Comparison of ENCODE assay signal across 34 cellular contexts in genomic region chr19:1365306-1365963, GRCh38. TPM values are rescaled to one million over a fixed set of nuclear protein-coding genes. Genes with fewer than 3 reads are reported as not detected.
DNase-seq lines count a peak whose midpoint lies in the region; ATAC-seq and TF ChIP-seq lines count a peak whose summit lies in the region.
"Had no signal": no experiment of that assay in that cellular context is flagged by ENCODE, and none has a peak within 500 bp of the region (broad histone marks: within the 10 kb centered on the region; RNA-seq: fewer than 3 reads in every experiment).

No MANE protein-coding gene starts in this region.

- no peak overlapping the region for H3K4me3 Mint-ChIP-seq in WTC11
- H3K4me3 Mint-ChIP-seq: activated naive CD8-positive, alpha-beta T cell; CD4-positive, CD25-positive, alpha-beta regulatory T cell; dendritic cell treated with granulocyte-macrophage colony-stimulating factor and Interleukin-4, amounts not matched to agents 40 ng/mL and 50 ng/mL, for 4 days; neural crest cell had no signal

- ATAC-seq in right cardiac atrium (no peak), WTC11 (no peak), GM19397 (IDR thresholded peaks at IDR 0.05; ENCODE audit: unreplicated experiment) (no peak)
- ATAC-seq: HCT116; left cardiac atrium; right lobe of liver; stimulated activated naive CD8-positive, alpha-beta T cell treated with anti-CD3 and anti-CD28 coated beads, Interleukin-15, amount 100 ng/mL, for 72 hours had no signal

- peaks cover under 1% of the 10 kb centered on the region; the same call in 1 of the 2 replicates for H3K4me1 Mint-ChIP-seq in WTC11

- POLR2A ChIA-PET in WTC11 (lab: Charles Lee): no interaction called here

- no peak for TF ChIP-seq CTCF in WTC11 (IDR thresholded peaks at IDR 0.05)

- CTCF ChIA-PET in WTC11 (lab: Charles Lee): no interaction called here

- no peaks in the 10 kb centered on the region for H3K9me3 ChIP-seq in right cardiac atrium (ENCODE audit: control insufficient read depth, low read length)
- H3K9me3 ChIP-seq: right lobe of liver, spleen, tibial artery, vagina had no signal

- H3K4me3 ChIP-seq in right cardiac atrium (ENCODE audit: low read length): no peak overlapping the region
- H3K4me3 ChIP-seq: right lobe of liver, spleen, tibial artery, vagina had no signal

- H3K4me1 ChIP-seq in right cardiac atrium (ENCODE audit: control insufficient read depth, insufficient read depth, low read length): peaks cover 3% of the 10 kb centered on the region

- H3K27ac Mint-ChIP-seq in WTC11: peak overlapping the region; percentile 81
- H3K27ac Mint-ChIP-seq: activated T-helper 2 cell treated with anti-CD3 and anti-CD28 coated beads, Interferon-gamma antibody, Interleukin-2, Interleukin-4, amounts not matched to agents 10 μg/mL and 5 μg/mL and 100 μg/mL, durations not matched to agents 14 hours and 24 hours and 36 hours; dendritic cell treated with granulocyte-macrophage colony-stimulating factor and Interleukin-4, amounts not matched to agents 40 ng/mL and 50 ng/mL, for 4 days; IgD-negative memory B cell had no signal

- H3K27ac ChIP-seq in right cardiac atrium (ENCODE audit: low read length): no peak overlapping the region
- peak overlapping the region; percentile 66 for H3K27ac ChIP-seq in substantia nigra (ENCODE audit: low read depth, low read length, poor library complexity, severe bottlenecking)
- H3K27ac ChIP-seq: right lobe of liver, spleen, tibial artery, vagina, VCaP had no signal

- intact Hi-C loops in right cardiac atrium (cut with DNase I): no loop called here
- intact Hi-C loops in cardiac septum (cut with DNase I): no loop called here

- H3K27me3 ChIP-seq in right cardiac atrium (ENCODE audit: control insufficient read depth, insufficient read depth): no peaks in the 10 kb centered on the region
- H3K27me3 ChIP-seq: right lobe of liver, spleen, tibial artery, vagina had no signal

- H3K27me3 Mint-ChIP-seq in WTC11 (ENCODE audit: low read depth): no peaks in the 10 kb centered on the region
- H3K27me3 Mint-ChIP-seq: activated naive CD8-positive, alpha-beta T cell; CD4-positive, CD25-positive, alpha-beta regulatory T cell; IgD-negative memory B cell; stimulated activated naive CD8-positive, alpha-beta T cell treated with anti-CD3 and anti-CD28 coated beads, Interleukin-15, amount 100 ng/mL, for 72 hours had no signal

- DNase-seq in right cardiac atrium: peak in 2 of 3 donors; percentile 13 to 46
- DNase-seq in cardiac septum (ENCODE audit: low spot score): no peak
- DNase-seq in WTC11 (ENCODE audit: low spot score): no peak
- DNase-seq in foreskin melanocyte: peak; percentile 64
- peak in 2 of 49 donors; percentile 16 to 27 for DNase-seq in substantia nigra (lab: John Stamatoyannopoulos, UW)
- DNase-seq in NCI-H1092 (lab: John Stamatoyannopoulos, UW): no peak
- DNase-seq in NCI-H1048 (lab: John Stamatoyannopoulos, UW): no peak
- DNase-seq: activated CD4-positive, alpha-beta T cell treated with anti-CD3 and anti-CD28 coated beads for 48 hours; CD4-positive, CD25-positive, alpha-beta regulatory T cell; central memory CD4-positive, alpha-beta T cell; DND-41; GF-D8; left cardiac atrium; NCI-H1417 treated with DMSO at 0.1 percent for 48 hours; NCI-H2081 treated with DMSO at 0.1 percent for 48 hours; NCI-H2227 treated with DMSO at 0.1 percent for 48 hours; NCI-H526; posterior cingulate gyrus; SHP77; spleen; stimulated activated CD4-positive, alpha-beta T cell treated with anti-CD3 and anti-CD28 coated beads, Interleukin-2, amount 100 ng/mL, for 24 hours; stimulated activated CD8-positive, alpha-beta memory T cell treated with anti-CD3 and anti-CD28 coated beads, Interleukin-4, amount 100 ng/mL, for 48 hours; stimulated activated naive CD8-positive, alpha-beta T cell treated with anti-CD3 and anti-CD28 coated beads, Interleukin-15, amount 100 ng/mL, for 72 hours; tibial artery had no signal

- H3K9me3 Mint-ChIP-seq in WTC11: no peaks in the 10 kb centered on the region
- H3K9me3 Mint-ChIP-seq: activated T-helper 2 cell treated with anti-CD3 and anti-CD28 coated beads, Interferon-gamma antibody, Interleukin-2, Interleukin-4, amounts not matched to agents 10 μg/mL and 5 μg/mL and 100 μg/mL, durations not matched to agents 14 hours and 24 hours and 36 hours; CD4-positive, CD25-positive, alpha-beta regulatory T cell; dendritic cell treated with granulocyte-macrophage colony-stimulating factor and Interleukin-4, amounts not matched to agents 40 ng/mL and 50 ng/mL, for 4 days; IgD-negative memory B cell; neural crest cell; stimulated activated naive CD8-positive, alpha-beta T cell treated with anti-CD3 and anti-CD28 coated beads, Interleukin-15, amount 100 ng/mL, for 72 hours had no signal

- peaks cover 48% of the 10 kb centered on the region for H3K36me3 Mint-ChIP-seq in WTC11

- 89% methylated on average over 25 of the region's 25 CpGs for whole genome bisulfite sequencing in right cardiac atrium

TF ChIP-seq in WTC11, 78 proteins besides CTCF, POLR2A, EP300 and RAD21:
- TF ChIP-seq, protein P1, sequence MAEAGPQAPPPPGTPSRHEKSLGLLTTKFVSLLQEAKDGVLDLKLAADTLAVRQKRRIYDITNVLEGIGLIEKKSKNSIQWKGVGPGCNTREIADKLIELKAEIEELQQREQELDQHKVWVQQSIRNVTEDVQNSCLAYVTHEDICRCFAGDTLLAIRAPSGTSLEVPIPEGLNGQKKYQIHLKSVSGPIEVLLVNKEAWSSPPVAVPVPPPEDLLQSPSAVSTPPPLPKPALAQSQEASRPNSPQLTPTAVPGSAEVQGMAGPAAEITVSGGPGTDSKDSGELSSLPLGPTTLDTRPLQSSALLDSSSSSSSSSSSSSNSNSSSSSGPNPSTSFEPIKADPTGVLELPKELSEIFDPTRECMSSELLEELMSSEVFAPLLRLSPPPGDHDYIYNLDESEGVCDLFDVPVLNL (CRISPR knock-in tag; IDR thresholded peaks at IDR 0.05; ENCODE audit: borderline replicate concordance, low read depth): no peak
- TF ChIP-seq, protein P2, sequence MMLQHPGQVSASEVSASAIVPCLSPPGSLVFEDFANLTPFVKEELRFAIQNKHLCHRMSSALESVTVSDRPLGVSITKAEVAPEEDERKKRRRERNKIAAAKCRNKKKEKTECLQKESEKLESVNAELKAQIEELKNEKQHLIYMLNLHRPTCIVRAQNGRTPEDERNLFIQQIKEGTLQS (CRISPR knock-in tag; conservative IDR thresholded peaks at IDR 0.05): no peak

RNA-seq across cellular contexts. Expression of gene NDUFS7, which starts 18.3 kb away (rescaled TPM):
- total RNA-seq in right cardiac atrium (100 to 1,000 TPM; 209 to 294 (median 259) TPM), cardiac septum (233 TPM), WTC11 (2021) (136 to 149 TPM (median 139 TPM) in 3 replicates)
- polyA plus RNA-seq in right cardiac atrium: 437 TPM

RNA-seq across cellular contexts. Expression of gene GAMT, which starts 35.9 kb away (rescaled TPM):
- 10 to 100 TPM; 49.2 to 76.2 (median 66.4) TPM for total RNA-seq in right cardiac atrium
- polyA plus RNA-seq in right cardiac atrium: 124 TPM
- total RNA-seq in cardiac septum: 51.6 TPM
- total RNA-seq in WTC11 (2021): 27.7 to 33.6 TPM (median 28.9 TPM) in 3 replicates

RNA-seq across cellular contexts. Expression of gene DAZAP1, which starts 42.0 kb away (rescaled TPM):
- 10 to 100 TPM; 78.7 to 92.1 (median 85.0) TPM for total RNA-seq in right cardiac atrium
- 65.3 TPM for polyA plus RNA-seq in right cardiac atrium
- total RNA-seq in cardiac septum: 81.2 TPM
- total RNA-seq in WTC11 (2021): 338 to 360 TPM (median 339 TPM) in 3 replicates

Comparison
In these comparisons a context has a peak if more than half of its experiments do, and no peak if none do; other contexts are left out.
1. DNase-seq: peak in right cardiac atrium (2 of 3) and foreskin melanocyte (single experiment); none in cardiac septum (single experiment), WTC11 (single experiment), NCI-H1092 (single experiment) and NCI-H1048 (single experiment).